Comparison of ENCODE assay signal across 1 cellular context in genomic region chr11:5367461-5368074, GRCh38.
TF ChIP-seq lines count a peak whose summit lies in the region.

No MANE protein-coding gene starts in this region.

TF ChIP-seq in K562, 482 proteins besides CTCF, POLR2A, EP300 and RAD21 (continues in another document):
- TF ChIP-seq ZNF12 (CRISPR knock-in tag; IDR thresholded peaks at IDR 0.05), result no peak
- TF ChIP-seq, protein P1, sequence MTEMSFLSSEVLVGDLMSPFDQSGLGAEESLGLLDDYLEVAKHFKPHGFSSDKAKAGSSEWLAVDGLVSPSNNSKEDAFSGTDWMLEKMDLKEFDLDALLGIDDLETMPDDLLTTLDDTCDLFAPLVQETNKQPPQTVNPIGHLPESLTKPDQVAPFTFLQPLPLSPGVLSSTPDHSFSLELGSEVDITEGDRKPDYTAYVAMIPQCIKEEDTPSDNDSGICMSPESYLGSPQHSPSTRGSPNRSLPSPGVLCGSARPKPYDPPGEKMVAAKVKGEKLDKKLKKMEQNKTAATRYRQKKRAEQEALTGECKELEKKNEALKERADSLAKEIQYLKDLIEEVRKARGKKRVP (CRISPR knock-in tag; IDR thresholded peaks at IDR 0.05), result 0 out of 2 replicates have a peak, but pooled peaks have one; percentile 13
- peak; percentile 80 for TF ChIP-seq PTTG1 (tag; IDR thresholded peaks at IDR 0.05; ENCODE audit: low read depth)
- no peak for TF ChIP-seq RNF219 (CRISPR knock-in tag; IDR thresholded peaks at IDR 0.05)
- peak; percentile 68; the same call in 1 of the 2 replicates for TF ChIP-seq PTRF (tag; IDR thresholded peaks at IDR 0.05)
- no peak for TF ChIP-seq ZZZ3 (IDR thresholded peaks at IDR 0.05)
- no peak for TF ChIP-seq KDM5B (IDR thresholded peaks at IDR 0.05; ENCODE audit: insufficient replicate concordance, low read depth, low read length)
- no peak for TF ChIP-seq FOSL1 (tag; conservative IDR thresholded peaks at IDR 0.05)
- TF ChIP-seq, protein P2, sequence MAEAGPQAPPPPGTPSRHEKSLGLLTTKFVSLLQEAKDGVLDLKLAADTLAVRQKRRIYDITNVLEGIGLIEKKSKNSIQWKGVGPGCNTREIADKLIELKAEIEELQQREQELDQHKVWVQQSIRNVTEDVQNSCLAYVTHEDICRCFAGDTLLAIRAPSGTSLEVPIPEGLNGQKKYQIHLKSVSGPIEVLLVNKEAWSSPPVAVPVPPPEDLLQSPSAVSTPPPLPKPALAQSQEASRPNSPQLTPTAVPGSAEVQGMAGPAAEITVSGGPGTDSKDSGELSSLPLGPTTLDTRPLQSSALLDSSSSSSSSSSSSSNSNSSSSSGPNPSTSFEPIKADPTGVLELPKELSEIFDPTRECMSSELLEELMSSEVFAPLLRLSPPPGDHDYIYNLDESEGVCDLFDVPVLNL (CRISPR knock-in tag; IDR thresholded peaks at IDR 0.05; ENCODE audit: low read depth), result no peak
- TF ChIP-seq L3MBTL2 (IDR thresholded peaks at IDR 0.05), result no peak
- no peak for TF ChIP-seq JUND (IDR thresholded peaks at IDR 0.05; ENCODE audit: borderline replicate concordance, low read depth, low read length)
- no peak for TF ChIP-seq JUND (tag; IDR thresholded peaks at IDR 0.05; ENCODE audit: borderline replicate concordance, low read depth, low read length)
- TF ChIP-seq NR4A1 (CRISPR knock-in tag; IDR thresholded peaks at IDR 0.05), result no peak
- peak; percentile 76 for TF ChIP-seq NR4A1 (tag; IDR thresholded peaks at IDR 0.05)
- TF ChIP-seq, protein P3, sequence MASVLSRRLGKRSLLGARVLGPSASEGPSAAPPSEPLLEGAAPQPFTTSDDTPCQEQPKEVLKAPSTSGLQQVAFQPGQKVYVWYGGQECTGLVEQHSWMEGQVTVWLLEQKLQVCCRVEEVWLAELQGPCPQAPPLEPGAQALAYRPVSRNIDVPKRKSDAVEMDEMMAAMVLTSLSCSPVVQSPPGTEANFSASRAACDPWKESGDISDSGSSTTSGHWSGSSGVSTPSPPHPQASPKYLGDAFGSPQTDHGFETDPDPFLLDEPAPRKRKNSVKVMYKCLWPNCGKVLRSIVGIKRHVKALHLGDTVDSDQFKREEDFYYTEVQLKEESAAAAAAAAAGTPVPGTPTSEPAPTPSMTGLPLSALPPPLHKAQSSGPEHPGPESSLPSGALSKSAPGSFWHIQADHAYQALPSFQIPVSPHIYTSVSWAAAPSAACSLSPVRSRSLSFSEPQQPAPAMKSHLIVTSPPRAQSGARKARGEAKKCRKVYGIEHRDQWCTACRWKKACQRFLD (CRISPR knock-in tag; IDR thresholded peaks at IDR 0.05), result peak; percentile 39; the same call in 1 of the 2 replicates
- TF ChIP-seq SIRT6 (IDR thresholded peaks at IDR 0.05; ENCODE audit: low read depth, low read length), result no peak
- TF ChIP-seq, protein P4, sequence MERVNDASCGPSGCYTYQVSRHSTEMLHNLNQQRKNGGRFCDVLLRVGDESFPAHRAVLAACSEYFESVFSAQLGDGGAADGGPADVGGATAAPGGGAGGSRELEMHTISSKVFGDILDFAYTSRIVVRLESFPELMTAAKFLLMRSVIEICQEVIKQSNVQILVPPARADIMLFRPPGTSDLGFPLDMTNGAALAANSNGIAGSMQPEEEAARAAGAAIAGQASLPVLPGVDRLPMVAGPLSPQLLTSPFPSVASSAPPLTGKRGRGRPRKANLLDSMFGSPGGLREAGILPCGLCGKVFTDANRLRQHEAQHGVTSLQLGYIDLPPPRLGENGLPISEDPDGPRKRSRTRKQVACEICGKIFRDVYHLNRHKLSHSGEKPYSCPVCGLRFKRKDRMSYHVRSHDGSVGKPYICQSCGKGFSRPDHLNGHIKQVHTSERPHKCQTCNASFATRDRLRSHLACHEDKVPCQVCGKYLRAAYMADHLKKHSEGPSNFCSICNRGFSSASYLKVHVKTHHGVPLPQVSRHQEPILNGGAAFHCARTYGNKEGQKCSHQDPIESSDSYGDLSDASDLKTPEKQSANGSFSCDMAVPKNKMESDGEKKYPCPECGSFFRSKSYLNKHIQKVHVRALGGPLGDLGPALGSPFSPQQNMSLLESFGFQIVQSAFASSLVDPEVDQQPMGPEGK (CRISPR knock-in tag; IDR thresholded peaks at IDR 0.05; ENCODE audit: borderline replicate concordance), result no peak
- TF ChIP-seq, protein P5, sequence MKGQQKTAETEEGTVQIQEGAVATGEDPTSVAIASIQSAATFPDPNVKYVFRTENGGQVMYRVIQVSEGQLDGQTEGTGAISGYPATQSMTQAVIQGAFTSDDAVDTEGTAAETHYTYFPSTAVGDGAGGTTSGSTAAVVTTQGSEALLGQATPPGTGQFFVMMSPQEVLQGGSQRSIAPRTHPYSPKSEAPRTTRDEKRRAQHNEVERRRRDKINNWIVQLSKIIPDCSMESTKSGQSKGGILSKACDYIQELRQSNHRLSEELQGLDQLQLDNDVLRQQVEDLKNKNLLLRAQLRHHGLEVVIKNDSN (CRISPR knock-in tag; IDR thresholded peaks at IDR 0.05), result no peak
- TF ChIP-seq RBM15 (IDR thresholded peaks at IDR 0.05; ENCODE audit: insufficient read depth, low read length), result no peak
- TF ChIP-seq, protein P6, sequence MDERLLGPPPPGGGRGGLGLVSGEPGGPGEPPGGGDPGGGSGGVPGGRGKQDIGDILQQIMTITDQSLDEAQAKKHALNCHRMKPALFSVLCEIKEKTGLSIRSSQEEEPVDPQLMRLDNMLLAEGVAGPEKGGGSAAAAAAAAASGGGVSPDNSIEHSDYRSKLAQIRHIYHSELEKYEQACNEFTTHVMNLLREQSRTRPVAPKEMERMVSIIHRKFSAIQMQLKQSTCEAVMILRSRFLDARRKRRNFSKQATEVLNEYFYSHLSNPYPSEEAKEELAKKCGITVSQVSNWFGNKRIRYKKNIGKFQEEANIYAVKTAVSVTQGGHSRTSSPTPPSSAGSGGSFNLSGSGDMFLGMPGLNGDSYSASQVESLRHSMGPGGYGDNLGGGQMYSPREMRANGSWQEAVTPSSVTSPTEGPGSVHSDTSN (CRISPR knock-in tag; IDR thresholded peaks at IDR 0.05; ENCODE audit: low read depth), result no peak
- TF ChIP-seq, protein P6 (tag; conservative IDR thresholded peaks at IDR 0.05; ENCODE audit: low read depth), result 0 out of 2 replicates have a peak, but pooled peaks have one; percentile 21
- 0 out of 2 replicates have a peak, but pooled peaks have one; percentile 7 for TF ChIP-seq NFE2L1 (tag; IDR thresholded peaks at IDR 0.05; ENCODE audit: borderline replicate concordance, low read depth)
- no peak for TF ChIP-seq KAT7 (CRISPR knock-in tag; IDR thresholded peaks at IDR 0.05; ENCODE audit: borderline replicate concordance)
- no peak for TF ChIP-seq TEAD4 (IDR thresholded peaks at IDR 0.05; ENCODE audit: low read length)
- no peak for TF ChIP-seq TEAD4 (CRISPR knock-in tag; IDR thresholded peaks at IDR 0.05; ENCODE audit: borderline replicate concordance)
- no peak for TF ChIP-seq KAT8 (IDR thresholded peaks at IDR 0.05; ENCODE audit: low read depth)
- TF ChIP-seq KHSRP (IDR thresholded peaks at IDR 0.05), result no peak
- TF ChIP-seq HDAC3 (IDR thresholded peaks at IDR 0.05; ENCODE audit: borderline replicate concordance, partially characterized antibody), result no peak
- TF ChIP-seq GTF2A2 (tag; IDR thresholded peaks at IDR 0.05), result peak; percentile 57; the same call in 1 of the 2 replicates
- no peak for TF ChIP-seq NR2C1 (IDR thresholded peaks at IDR 0.05)
- peak; percentile 55; the same call in 1 of the 2 replicates for TF ChIP-seq NR2C1 (tag; IDR thresholded peaks at IDR 0.05)
- TF ChIP-seq ZNF41 (CRISPR knock-in tag; conservative IDR thresholded peaks at IDR 0.05), result 0 out of 2 replicates have a peak, but pooled peaks have one; percentile 64
- TF ChIP-seq, protein P7, sequence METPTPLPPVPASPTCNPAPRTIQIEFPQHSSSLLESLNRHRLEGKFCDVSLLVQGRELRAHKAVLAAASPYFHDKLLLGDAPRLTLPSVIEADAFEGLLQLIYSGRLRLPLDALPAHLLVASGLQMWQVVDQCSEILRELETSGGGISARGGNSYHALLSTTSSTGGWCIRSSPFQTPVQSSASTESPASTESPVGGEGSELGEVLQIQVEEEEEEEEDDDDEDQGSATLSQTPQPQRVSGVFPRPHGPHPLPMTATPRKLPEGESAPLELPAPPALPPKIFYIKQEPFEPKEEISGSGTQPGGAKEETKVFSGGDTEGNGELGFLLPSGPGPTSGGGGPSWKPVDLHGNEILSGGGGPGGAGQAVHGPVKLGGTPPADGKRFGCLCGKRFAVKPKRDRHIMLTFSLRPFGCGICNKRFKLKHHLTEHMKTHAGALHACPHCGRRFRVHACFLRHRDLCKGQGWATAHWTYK (CRISPR knock-in tag; IDR thresholded peaks at IDR 0.05), result no peak
- TF ChIP-seq, protein P8, sequence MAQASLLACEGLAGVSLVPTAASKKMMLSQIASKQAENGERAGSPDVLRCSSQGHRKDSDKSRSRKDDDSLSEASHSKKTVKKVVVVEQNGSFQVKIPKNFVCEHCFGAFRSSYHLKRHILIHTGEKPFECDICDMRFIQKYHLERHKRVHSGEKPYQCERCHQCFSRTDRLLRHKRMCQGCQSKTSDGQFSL (CRISPR knock-in tag; IDR thresholded peaks at IDR 0.05), result no peak
- TF ChIP-seq, protein P8 (tag; IDR thresholded peaks at IDR 0.05), result peak in 1 of 2 experiments; percentile 70; a peak in 1 of 4 replicates
- TF ChIP-seq ZNF778 (CRISPR knock-in tag; IDR thresholded peaks at IDR 0.05), result no peak
- no peak for TF ChIP-seq MYC (IDR thresholded peaks at IDR 0.05; ENCODE audit: low read depth, low read length)
- no peak for TF ChIP-seq MYC (CRISPR knock-in tag; IDR thresholded peaks at IDR 0.05; ENCODE audit: borderline replicate concordance, low read depth)
- no peak for TF ChIP-seq ARNT (IDR thresholded peaks at IDR 0.05)
- no peak for TF ChIP-seq CHD4 (IDR thresholded peaks at IDR 0.05; ENCODE audit: insufficient read depth, insufficient replicate concordance, low read depth, low read length, poor library complexity, severe bottlenecking)
- 0 out of 2 replicates have a peak, but pooled peaks have one; percentile 22 for TF ChIP-seq TEAD2 (tag; IDR thresholded peaks at IDR 0.05)
- TF ChIP-seq SIN3A (IDR thresholded peaks at IDR 0.05; ENCODE audit: borderline replicate concordance in 2 of 2, control insufficient read depth in 1 of 2, low read depth in 2 of 2, low read length in 2 of 2), result no peak
- TF ChIP-seq, protein P9, sequence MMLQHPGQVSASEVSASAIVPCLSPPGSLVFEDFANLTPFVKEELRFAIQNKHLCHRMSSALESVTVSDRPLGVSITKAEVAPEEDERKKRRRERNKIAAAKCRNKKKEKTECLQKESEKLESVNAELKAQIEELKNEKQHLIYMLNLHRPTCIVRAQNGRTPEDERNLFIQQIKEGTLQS (IDR thresholded peaks at IDR 0.05), result no peak
- TF ChIP-seq, protein P9 (CRISPR knock-in tag; conservative IDR thresholded peaks at IDR 0.05), result no peak
- no peak for TF ChIP-seq BRD9 (IDR thresholded peaks at IDR 0.05; ENCODE audit: low read depth, partially characterized antibody)
- TF ChIP-seq, protein P10, sequence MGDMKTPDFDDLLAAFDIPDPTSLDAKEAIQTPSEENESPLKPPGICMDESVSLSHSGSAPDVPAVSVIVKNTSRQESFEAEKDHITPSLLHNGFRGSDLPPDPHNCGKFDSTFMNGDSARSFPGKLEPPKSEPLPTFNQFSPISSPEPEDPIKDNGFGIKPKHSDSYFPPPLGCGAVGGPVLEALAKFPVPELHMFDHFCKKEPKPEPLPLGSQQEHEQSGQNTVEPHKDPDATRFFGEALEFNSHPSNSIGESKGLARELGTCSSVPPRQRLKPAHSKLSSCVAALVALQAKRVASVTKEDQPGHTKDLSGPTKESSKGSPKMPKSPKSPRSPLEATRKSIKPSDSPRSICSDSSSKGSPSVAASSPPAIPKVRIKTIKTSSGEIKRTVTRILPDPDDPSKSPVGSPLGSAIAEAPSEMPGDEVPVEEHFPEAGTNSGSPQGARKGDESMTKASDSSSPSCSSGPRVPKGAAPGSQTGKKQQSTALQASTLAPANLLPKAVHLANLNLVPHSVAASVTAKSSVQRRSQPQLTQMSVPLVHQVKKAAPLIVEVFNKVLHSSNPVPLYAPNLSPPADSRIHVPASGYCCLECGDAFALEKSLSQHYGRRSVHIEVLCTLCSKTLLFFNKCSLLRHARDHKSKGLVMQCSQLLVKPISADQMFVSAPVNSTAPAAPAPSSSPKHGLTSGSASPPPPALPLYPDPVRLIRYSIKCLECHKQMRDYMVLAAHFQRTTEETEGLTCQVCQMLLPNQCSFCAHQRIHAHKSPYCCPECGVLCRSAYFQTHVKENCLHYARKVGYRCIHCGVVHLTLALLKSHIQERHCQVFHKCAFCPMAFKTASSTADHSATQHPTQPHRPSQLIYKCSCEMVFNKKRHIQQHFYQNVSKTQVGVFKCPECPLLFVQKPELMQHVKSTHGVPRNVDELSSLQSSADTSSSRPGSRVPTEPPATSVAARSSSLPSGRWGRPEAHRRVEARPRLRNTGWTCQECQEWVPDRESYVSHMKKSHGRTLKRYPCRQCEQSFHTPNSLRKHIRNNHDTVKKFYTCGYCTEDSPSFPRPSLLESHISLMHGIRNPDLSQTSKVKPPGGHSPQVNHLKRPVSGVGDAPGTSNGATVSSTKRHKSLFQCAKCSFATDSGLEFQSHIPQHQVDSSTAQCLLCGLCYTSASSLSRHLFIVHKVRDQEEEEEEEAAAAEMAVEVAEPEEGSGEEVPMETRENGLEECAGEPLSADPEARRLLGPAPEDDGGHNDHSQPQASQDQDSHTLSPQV (IDR thresholded peaks at IDR 0.05), result peak; percentile 95
